ENCODE assay signal across 20 cellular contexts in genomic region chr12:55172686-55173085, GRCh38. TPM values are rescaled to one million over a fixed set of nuclear protein-coding genes. Genes with fewer than 3 reads are reported as not detected.
A peak's percentile ranks its signal among the peaks of the same experiment; 100 is the strongest.
DNase-seq lines count a peak whose midpoint lies in the region; ATAC-seq and TF ChIP-seq lines count a peak whose summit lies in the region.
"Had no signal": no experiment of that assay in that cellular context is flagged by ENCODE, and none has a peak within 500 bp of the region (broad histone marks: within the 10 kb centered on the region; RNA-seq: fewer than 3 reads in every experiment).

No MANE protein-coding gene starts in this region.

- H3K36me3 ChIP-seq in mammary epithelial cell (ENCODE audit: insufficient read depth, low read length): no peaks in the 10 kb centered on the region
- H3K36me3 ChIP-seq in neuronal stem cell (replicated peaks in 1 of 2; ENCODE audit: control insufficient read depth in 2 of 2, insufficient read depth in 2 of 2, low read length in 2 of 2): no peaks in the 10 kb centered on the region
- H3K36me3 ChIP-seq: BLaER1 had no signal

- in situ Hi-C loops in mammary epithelial cell (cut with MboI; ENCODE audit: low sequenced_read_pairs in 2 of 2): no loop called here

- BruUV-seq in mammary epithelial cell (replicated peaks; lab: Mats Ljungman, UMichigan): no TSS peak

- no peaks in the 10 kb centered on the region for H3K79me2 ChIP-seq in mammary epithelial cell (ENCODE audit: insufficient read depth, low read length)

- no peak overlapping the region for H2BK15ac ChIP-seq in neuronal stem cell (ENCODE audit: low read length)

- no peak overlapping the region for H2AK5ac ChIP-seq in neuronal stem cell (ENCODE audit: low read depth, low read length)

- dilution Hi-C loops in mammary epithelial cell (cut with HindIII; ENCODE audit: low sequenced_read_pairs): no loop called here

- H2BK120ac ChIP-seq in neuronal stem cell (ENCODE audit: low read depth, low read length): no peak overlapping the region

- H3K9ac ChIP-seq in mammary epithelial cell (ENCODE audit: insufficient read depth, low read length): no peak overlapping the region
- no peak overlapping the region for H3K9ac ChIP-seq in neuronal stem cell (ENCODE audit: low read depth, low read length, poor library complexity)
- H3K9ac ChIP-seq: BLaER1, GM23248 had no signal

- H3K27me3 ChIP-seq in mammary epithelial cell (ENCODE audit: insufficient read depth, low read length): peaks cover 1% of the 10 kb centered on the region
- H3K27me3 ChIP-seq in foreskin keratinocyte: no peaks in the 10 kb centered on the region
- H3K27me3 ChIP-seq in neuronal stem cell (ENCODE audit: control insufficient read depth in 3 of 3, insufficient read depth in 3 of 3, low read depth in 1 of 3, low read length in 3 of 3): no peaks in the 10 kb centered on the region
- H3K27me3 ChIP-seq: BLaER1 had no signal

- H3K9me3 ChIP-seq in mammary epithelial cell (replicated peaks; ENCODE audit: insufficient read depth, low read length): no peaks in the 10 kb centered on the region
- H3K9me3 ChIP-seq in neuronal stem cell (replicated peaks in 1 of 2; ENCODE audit: control insufficient read depth in 2 of 2, insufficient read depth in 1 of 2, low read depth in 1 of 2, low read length in 2 of 2): no peaks in the 10 kb centered on the region

- no peak for TF ChIP-seq CTCF in mammary epithelial cell (conservative IDR thresholded peaks at IDR 0.05 in 1 of 2, IDR thresholded peaks at IDR 0.05 in 1 of 2; ENCODE audit: extremely low read depth in 1 of 2, insufficient read depth in 1 of 2, low read depth in 1 of 2, low read length in 2 of 2)
- TF ChIP-seq CTCF in foreskin keratinocyte (conservative IDR thresholded peaks at IDR 0.05): no peak

- H3K27ac ChIP-seq in mammary epithelial cell (ENCODE audit: insufficient read depth, low read depth, low read length) (no peak overlapping the region), foreskin keratinocyte (no peak overlapping the region), neuronal stem cell (replicated peaks; ENCODE audit: low read length) (no peak overlapping the region)
- H3K27ac ChIP-seq: 22Rv1, BLaER1, GM23248 had no signal

- H2AFZ ChIP-seq in mammary epithelial cell (ENCODE audit: low read depth, low read length): peak overlapping the region; percentile 87
- peak overlapping the region; percentile 23 for H2AFZ ChIP-seq in neuronal stem cell (ENCODE audit: low read length)
- H2AFZ ChIP-seq: GM23248 had no signal

- H3K4ac ChIP-seq in neuronal stem cell (ENCODE audit: low read length): no peak overlapping the region

- H2BK12ac ChIP-seq in neuronal stem cell (ENCODE audit: low read length): no peak overlapping the region

- no peaks in the 10 kb centered on the region for H4K20me1 ChIP-seq in mammary epithelial cell (ENCODE audit: insufficient read depth, low read length)
- H4K20me1 ChIP-seq: BLaER1 had no signal

- no peak overlapping the region for H3K4me3 ChIP-seq in mammary epithelial cell (replicated peaks in 1 of 3; ENCODE audit: insufficient read depth in 1 of 3, low read depth in 2 of 3, low read length in 3 of 3)
- H3K4me3 ChIP-seq in neuronal stem cell (ENCODE audit: low read length in 2 of 2): no peak overlapping the region
- H3K4me3 ChIP-seq: BLaER1, GM23248 had no signal

- no peak overlapping the region for H3K23ac ChIP-seq in neuronal stem cell (ENCODE audit: low read depth, low read length, poor library complexity)

- peaks cover 11% of the 10 kb centered on the region for H3K4me1 ChIP-seq in mammary epithelial cell (ENCODE audit: insufficient read depth, low read length)
- H3K4me1 ChIP-seq in foreskin keratinocyte: no peaks in the 10 kb centered on the region
- H3K4me1 ChIP-seq in neuronal stem cell (ENCODE audit: control insufficient read depth in 2 of 2, insufficient read depth in 1 of 2, low read depth in 1 of 2, low read length in 2 of 2): no peaks in the 10 kb centered on the region
- H3K4me1 ChIP-seq: BLaER1 had no signal

- H3K18ac ChIP-seq in neuronal stem cell (ENCODE audit: low read length): no peak overlapping the region

- H3K14ac ChIP-seq in neuronal stem cell (ENCODE audit: low read length): no peak overlapping the region

- peak; percentile 48 for ATAC-seq in foreskin keratinocyte

- CTCF ChIA-PET in mammary epithelial cell (lab: Charles Lee; ENCODE audit: low non-redundant PET): no interaction called here

- H4K91ac ChIP-seq in neuronal stem cell (ENCODE audit: low read depth, low read length, poor library complexity): no peak overlapping the region

- 0% methylated on average over 1 of the region's 1 CpG for WGBS in mammary epithelial cell (ENCODE audit: low coverage, missing lambda C conversion rate)
- WGBS in neuronal stem cell (ENCODE audit: extremely low coverage in 2 of 2, insufficient read length in 2 of 2, insufficient replicate concordance in 1 of 2), 2 donors: no CpG with 5 or more reads among the region's 1 CpG

- peak; percentile 0 for DNase-seq in NCI-H1105 treated with DMSO at 0.1 percent for 48 hours (lab: John Stamatoyannopoulos, UW)
- DNase-seq in NCI-H1105 (lab: John Stamatoyannopoulos, UW): no peak
- DNase-seq in mammary epithelial cell: peak; percentile 46
- peak; percentile 37 to 70 for DNase-seq in foreskin keratinocyte
- no peak for DNase-seq in neuronal stem cell (ENCODE audit: low spot score)
- no peak for DNase-seq in kidney tubule cell (ENCODE audit: low spot score)
- no peak for DNase-seq in effector CD4-positive, alpha-beta T cell
- DNase-seq in activated T-cell treated with anti-CD3 and anti-CD28 coated beads for 4 hours: no peak
- DNase-seq: CD4-positive, alpha-beta memory T cell; DMS153; DMS79 treated with DMSO at 0.1 percent for 48 hours; GF-D8; GM23248; H7; IMR-90 had no signal

- no peak overlapping the region for H4K8ac ChIP-seq in neuronal stem cell (ENCODE audit: low read depth, low read length)

- H2BK5ac ChIP-seq in neuronal stem cell (ENCODE audit: low read length): no peak overlapping the region

- H3K79me1 ChIP-seq in neuronal stem cell (ENCODE audit: low read depth, low read length): no peaks in the 10 kb centered on the region

- H3K4me2 ChIP-seq in mammary epithelial cell (ENCODE audit: insufficient read depth, low read depth, low read length): no peak overlapping the region
- no peak overlapping the region for H3K4me2 ChIP-seq in neuronal stem cell (ENCODE audit: insufficient read depth, low read length, poor library complexity, severe bottlenecking)
- H3K4me2 ChIP-seq: BLaER1 had no signal

- intact Hi-C loops in mammary epithelial cell (cut with micrococcal nuclease): no loop called here

RNA-seq across cellular contexts. Expression of gene OR9K2, which starts 46.5 kb away (rescaled TPM):
- not detected for total RNA-seq in mammary epithelial cell
- not detected for polyA plus RNA-seq in mammary epithelial cell
- polyA minus RNA-seq in mammary epithelial cell: not detected
- total RNA-seq in foreskin keratinocyte: not detected in 2 replicates
- not detected in 2 replicates for polyA plus RNA-seq in foreskin keratinocyte
- polyA plus RNA-seq in neuronal stem cell (2013, experiment 1 of 2): not detected
- polyA plus RNA-seq in neuronal stem cell (2013, experiment 2 of 2): not detected
- total RNA-seq: A673; CD4-positive, alpha-beta memory T cell; GM23248; H7; IMR-90 had no signal
- polyA plus RNA-seq: AG04450; CD14-positive monocyte; CD4-positive, alpha-beta memory T cell; GM23248; IMR-90 had no signal

RNA-seq across cellular contexts. Expression of gene OR10A7, which starts 48.1 kb away (rescaled TPM):
- not detected for total RNA-seq in mammary epithelial cell
- polyA plus RNA-seq in mammary epithelial cell: not detected
- polyA minus RNA-seq in mammary epithelial cell: not detected
- not detected in 2 replicates for total RNA-seq in foreskin keratinocyte
- not detected in 2 replicates for polyA plus RNA-seq in foreskin keratinocyte
- not detected for polyA plus RNA-seq in neuronal stem cell (2013, experiment 1 of 2)
- polyA plus RNA-seq in neuronal stem cell (2013, experiment 2 of 2): not detected
- total RNA-seq: A673; CD4-positive, alpha-beta memory T cell; GM23248; H7; IMR-90 had no signal
- polyA plus RNA-seq: AG04450; CD14-positive monocyte; CD4-positive, alpha-beta memory T cell; GM23248; IMR-90 had no signal

Comparison
In these comparisons a context has a peak if more than half of its experiments do, and no peak if none do; other contexts are left out.
1. DNase-seq: peak in NCI-H1105 treated with DMSO at 0.1 percent for 48 hours (single experiment), mammary epithelial cell (single experiment) and foreskin keratinocyte (2 of 2); none in NCI-H1105 (single experiment), neuronal stem cell (single experiment), kidney tubule cell (single experiment), effector CD4-positive, alpha-beta T cell (single experiment) and activated T-cell treated with anti-CD3 and anti-CD28 coated beads for 4 hours (single experiment).